In genomic region chr16:30335598-30336474, GRCh38 we compare ENCODE assay signal across 1 cellular context.
TF ChIP-seq lines count a peak whose summit lies in the region.

No MANE protein-coding gene starts in this region.

TF ChIP-seq in IMR-90, 13 proteins besides CTCF, POLR2A, EP300 and RAD21:
- no peak for TF ChIP-seq CHD1 (IDR thresholded peaks at IDR 0.05; ENCODE audit: low read depth, low read length)
- TF ChIP-seq MAZ (IDR thresholded peaks at IDR 0.05; ENCODE audit: borderline replicate concordance, low read depth, low read length) = no peak
- TF ChIP-seq RCOR1 (IDR thresholded peaks at IDR 0.05; ENCODE audit: insufficient replicate concordance, low read length) = no peak
- no peak for TF ChIP-seq RFX5 (IDR thresholded peaks at IDR 0.05; ENCODE audit: low read depth, low read length)
- no peak for TF ChIP-seq MXI1 (IDR thresholded peaks at IDR 0.05; ENCODE audit: borderline replicate concordance, low read depth, low read length)
- TF ChIP-seq BHLHE40 (IDR thresholded peaks at IDR 0.05; ENCODE audit: low read depth, low read length) = no peak
- no peak for TF ChIP-seq SMC3 (IDR thresholded peaks at IDR 0.05; ENCODE audit: low read depth, low read length)
- no peak for TF ChIP-seq CEBPB (IDR thresholded peaks at IDR 0.05; ENCODE audit: low read depth, low read length)
- TF ChIP-seq, protein P1, sequence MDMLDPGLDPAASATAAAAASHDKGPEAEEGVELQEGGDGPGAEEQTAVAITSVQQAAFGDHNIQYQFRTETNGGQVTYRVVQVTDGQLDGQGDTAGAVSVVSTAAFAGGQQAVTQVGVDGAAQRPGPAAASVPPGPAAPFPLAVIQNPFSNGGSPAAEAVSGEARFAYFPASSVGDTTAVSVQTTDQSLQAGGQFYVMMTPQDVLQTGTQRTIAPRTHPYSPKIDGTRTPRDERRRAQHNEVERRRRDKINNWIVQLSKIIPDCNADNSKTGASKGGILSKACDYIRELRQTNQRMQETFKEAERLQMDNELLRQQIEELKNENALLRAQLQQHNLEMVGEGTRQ (IDR thresholded peaks at IDR 0.05; ENCODE audit: low read depth, low read length) = no peak
- no peak for TF ChIP-seq NFE2L2 (IDR thresholded peaks at IDR 0.05; ENCODE audit: low read depth, low read length)
- TF ChIP-seq, protein P2, sequence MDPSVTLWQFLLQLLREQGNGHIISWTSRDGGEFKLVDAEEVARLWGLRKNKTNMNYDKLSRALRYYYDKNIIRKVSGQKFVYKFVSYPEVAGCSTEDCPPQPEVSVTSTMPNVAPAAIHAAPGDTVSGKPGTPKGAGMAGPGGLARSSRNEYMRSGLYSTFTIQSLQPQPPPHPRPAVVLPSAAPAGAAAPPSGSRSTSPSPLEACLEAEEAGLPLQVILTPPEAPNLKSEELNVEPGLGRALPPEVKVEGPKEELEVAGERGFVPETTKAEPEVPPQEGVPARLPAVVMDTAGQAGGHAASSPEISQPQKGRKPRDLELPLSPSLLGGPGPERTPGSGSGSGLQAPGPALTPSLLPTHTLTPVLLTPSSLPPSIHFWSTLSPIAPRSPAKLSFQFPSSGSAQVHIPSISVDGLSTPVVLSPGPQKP (IDR thresholded peaks at IDR 0.05; ENCODE audit: borderline replicate concordance, low read depth, low read length) = no peak
- no peak for TF ChIP-seq MAFK (IDR thresholded peaks at IDR 0.05; ENCODE audit: low read depth, low read length)
- no peak for TF ChIP-seq FOS (IDR thresholded peaks at IDR 0.05; ENCODE audit: low read depth, low read length)
TF ChIP-seq in IMR-90: peak in this region for 0.
